In genomic region chr6:1392813-1393640, GRCh38 we compare ENCODE assay signal across 17 cellular contexts. TPM values are rescaled to one million over a fixed set of nuclear protein-coding genes. Genes with fewer than 3 reads are reported as not detected.
A peak's percentile ranks its signal among the peaks of the same experiment; 100 is the strongest.
DNase-seq lines count a peak whose midpoint lies in the region; ATAC-seq, FAIRE-seq and TF ChIP-seq lines count a peak whose summit lies in the region.
"Had no signal": no experiment of that assay in that cellular context is flagged by ENCODE, and none has a peak within 500 bp of the region (broad histone marks: within the 10 kb centered on the region; RNA-seq: fewer than 3 reads in every experiment).

No MANE protein-coding gene starts in this region.

- H3K4me1 ChIP-seq in SK-N-SH (ENCODE audit: control insufficient read depth in 1 of 2, insufficient read depth in 2 of 2, low read depth in 1 of 2, low read length in 1 of 2) (no peaks in the 10 kb centered on the region), endothelial cell of umbilical vein (ENCODE audit: control insufficient read depth, extremely low read depth, insufficient read depth, low read length) (no peaks in the 10 kb centered on the region), stomach (peaks cover 5 to 69% (median 52%) of the 10 kb centered on the region in 4 donors)
- H3K4me1 ChIP-seq: foreskin keratinocyte had no signal

- H3K4me3 ChIP-seq in SK-N-SH (ENCODE audit: low read depth in 2 of 2, low read length in 1 of 2) (no peak overlapping the region), endothelial cell of umbilical vein (replicated peaks in 1 of 3; ENCODE audit: insufficient read depth in 1 of 3, low read depth in 1 of 3, low read length in 3 of 3) (no peak overlapping the region), stomach (peak overlapping the region; percentile 56 to 61 (median 60))
- H3K4me3 ChIP-seq: mucosa of descending colon had no signal

- H3K27me3 Mint-ChIP-seq in activated T-helper 2 cell treated with anti-CD3 and anti-CD28 coated beads, Interferon-gamma antibody, Interleukin-2, Interleukin-4, amounts not matched to agents 10 μg/mL and 5 μg/mL and 100 μg/mL, durations not matched to agents 14 hours and 24 hours and 36 hours (ENCODE audit: low read depth) = peaks cover 74% of the 10 kb centered on the region

- no peak for TF ChIP-seq POLR2A in endothelial cell of umbilical vein (IDR thresholded peaks at IDR 0.05; ENCODE audit: low read depth, low read length)
- no peak for TF ChIP-seq POLR2A in stomach (IDR thresholded peaks at IDR 0.05)

- H3K9me3 ChIP-seq in SK-N-SH = no peaks in the 10 kb centered on the region
- H3K9me3 ChIP-seq in endothelial cell of umbilical vein (replicated peaks; ENCODE audit: control insufficient read depth, insufficient read depth, low read length) = no peaks in the 10 kb centered on the region
- H3K9me3 ChIP-seq in stomach = no peaks in the 10 kb centered on the region
- H3K9me3 ChIP-seq: mucosa of descending colon had no signal

- peaks cover 83% of the 10 kb centered on the region for H3K27me3 ChIP-seq in SK-N-SH (ENCODE audit: insufficient read depth)
- H3K27me3 ChIP-seq in endothelial cell of umbilical vein (ENCODE audit: control insufficient read depth in 2 of 2, insufficient read depth in 2 of 2, low read length in 2 of 2) = peaks cover 67 to 81% of the 10 kb centered on the region in 2 experiments
- peaks cover 6 to 100% (median 88%) of the 10 kb centered on the region in 3 donors for H3K27me3 ChIP-seq in stomach

- no peak for ATAC-seq in SK-N-SH treated with all-trans-retinoic acid at 6 μM for 48 hours
- no peak for ATAC-seq in GM18519 (IDR thresholded peaks at IDR 0.05; ENCODE audit: low FRiP score, unreplicated experiment)
- ATAC-seq: activated T-cell treated with anti-CD3 and anti-CD28 coated beads, Interleukin-2, amount 50 U/mL, for 4 hours; foreskin keratinocyte; mucosa of descending colon had no signal

- no peak overlapping the region for H3K4me3 Mint-ChIP-seq in activated T-helper 2 cell treated with anti-CD3 and anti-CD28 coated beads, Interferon-gamma antibody, Interleukin-2, Interleukin-4, amounts not matched to agents 10 μg/mL and 5 μg/mL and 100 μg/mL, durations not matched to agents 14 hours and 24 hours and 36 hours (ENCODE audit: low read depth)
- H3K4me3 Mint-ChIP-seq: activated B cell treated with CpG ODN at 0.5 μM for 24 hours; activated T-cell treated with anti-CD3 and anti-CD28 coated beads, Interleukin-2, amount 50 U/mL, for 4 hours; central memory CD8-positive, alpha-beta T cell had no signal

- H3K27ac Mint-ChIP-seq in activated T-helper 2 cell treated with anti-CD3 and anti-CD28 coated beads, Interferon-gamma antibody, Interleukin-2, Interleukin-4, amounts not matched to agents 10 μg/mL and 5 μg/mL and 100 μg/mL, durations not matched to agents 14 hours and 24 hours and 36 hours = no peak overlapping the region
- H3K27ac Mint-ChIP-seq: activated B cell treated with CpG ODN at 0.5 μM for 24 hours had no signal

- H3K9ac ChIP-seq in SK-N-SH (no peak overlapping the region), endothelial cell of umbilical vein (replicated peaks; ENCODE audit: extremely low read depth, insufficient read depth, low read length) (no peak overlapping the region)

- no peaks in the 10 kb centered on the region for H3K36me3 ChIP-seq in SK-N-SH (replicated peaks in 1 of 2; ENCODE audit: control insufficient read depth in 1 of 2, insufficient read depth in 2 of 2, low read length in 1 of 2)
- no peaks in the 10 kb centered on the region for H3K36me3 ChIP-seq in endothelial cell of umbilical vein (ENCODE audit: control insufficient read depth in 2 of 2, extremely low read depth in 1 of 2, insufficient read depth in 2 of 2, low read length in 2 of 2)
- H3K36me3 ChIP-seq in stomach = no peaks in the 10 kb centered on the region

- no peak for FAIRE-seq in endothelial cell of umbilical vein (lab: Jason Lieb, UNC)

- H3K79me2 ChIP-seq in SK-N-SH (ENCODE audit: insufficient read depth) (no peaks in the 10 kb centered on the region), endothelial cell of umbilical vein (ENCODE audit: control insufficient read depth, insufficient read depth, low read length) (no peaks in the 10 kb centered on the region)

- TF ChIP-seq CTCF in SK-N-SH (IDR thresholded peaks at IDR 0.05) = no peak
- TF ChIP-seq CTCF in endothelial cell of umbilical vein (IDR thresholded peaks at IDR 0.05; ENCODE audit: extremely low read depth in 1 of 2, insufficient read depth in 1 of 2, low read depth in 1 of 2, low read length in 2 of 2) = no peak
- no peak for TF ChIP-seq CTCF in stomach (IDR thresholded peaks at IDR 0.05)

- H3K4me2 ChIP-seq in SK-N-SH (peak overlapping the region; percentile 44; the same call in 1 of the 2 replicates), endothelial cell of umbilical vein (ENCODE audit: insufficient read depth, low read length) (no peak overlapping the region)

- no peaks in the 10 kb centered on the region for H3F3A ChIP-seq in SK-N-SH (replicated peaks; ENCODE audit: insufficient read depth)

- no peak overlapping the region for H3K27ac ChIP-seq in SK-N-SH (ENCODE audit: low read depth in 2 of 2, low read length in 1 of 2)
- no peak overlapping the region for H3K27ac ChIP-seq in endothelial cell of umbilical vein (ENCODE audit: insufficient read depth, low read depth, low read length)
- peak overlapping the region; percentile 69 to 90 (median 83) for H3K27ac ChIP-seq in stomach
- H3K27ac ChIP-seq: 22Rv1, foreskin keratinocyte had no signal

- dilution Hi-C loops in endothelial cell of umbilical vein (cut with MboI; ENCODE audit: extremely low pct_ligation_motif_present, low sequenced_read_pairs) = no loop called here

- CTCF ChIA-PET in SK-N-SH (lab: Yijun Ruan, JAX) (interaction anchor here (0.6 to 0.8 kb wide), 2 partner anchors 20 to 1171 kb away, joined by 3 read pairs; no protein-coding TSS in a partner anchor), endothelial cell of umbilical vein (lab: Charles Lee) (interaction anchor here (1.9 kb wide), 1 partner anchor 44 kb away, joined by 6 read pairs; no protein-coding TSS in a partner anchor)

- H3K9me2 ChIP-seq in SK-N-SH = no peaks in the 10 kb centered on the region

- H3K4me1 Mint-ChIP-seq in activated T-helper 2 cell treated with anti-CD3 and anti-CD28 coated beads, Interferon-gamma antibody, Interleukin-2, Interleukin-4, amounts not matched to agents 10 μg/mL and 5 μg/mL and 100 μg/mL, durations not matched to agents 14 hours and 24 hours and 36 hours (ENCODE audit: low read depth) = peaks cover 16% of the 10 kb centered on the region

- no peaks in the 10 kb centered on the region for H4K20me1 ChIP-seq in SK-N-SH (ENCODE audit: insufficient read depth)
- no peaks in the 10 kb centered on the region for H4K20me1 ChIP-seq in endothelial cell of umbilical vein (replicated peaks; ENCODE audit: control insufficient read depth, extremely low read depth, insufficient read depth, low read length)

- H3K9me1 ChIP-seq in endothelial cell of umbilical vein (replicated peaks; ENCODE audit: control insufficient read depth, extremely low read depth, insufficient read depth, low read length) = no peaks in the 10 kb centered on the region

- DNase-seq in SK-N-SH (no peak), endothelial cell of umbilical vein (ENCODE audit: low read depth, low spot score) (no peak), mesenteric fat pad (ENCODE audit: low spot score) (peak; percentile 81), stomach (peak; percentile 23)
- DNase-seq in activated T-helper 2 cell treated with anti-CD3 and anti-CD28 coated beads, Interferon-gamma antibody, Interleukin-2, Interleukin-4, amounts not matched to agents 10 μg/mL and 5 μg/mL and 100 μg/mL, durations not matched to agents 14 hours and 24 hours and 36 hours (ENCODE audit: low spot score) = no peak
- DNase-seq in activated effector memory CD4-positive, alpha-beta T cell treated with Interleukin-2 at 50 U/mL for 16 hours = no peak
- DNase-seq: activated B cell treated with CpG ODN at 0.5 μM for 24 hours; activated T-cell treated with anti-CD3 and anti-CD28 coated beads, Interleukin-2, amount 50 U/mL, for 4 hours; foreskin keratinocyte; mucosa of descending colon; NCI-H1105 treated with DMSO at 0.1 percent for 48 hours; NCI-H69; SHP77 treated with DMSO at 0.1 percent for 48 hours had no signal

- POLR2A ChIA-PET in SK-N-SH (lab: Yijun Ruan, JAX) (no interaction called here), endothelial cell of umbilical vein (lab: Charles Lee) (no interaction called here)

- no TSS peak for BruUV-seq in endothelial cell of umbilical vein (replicated peaks; lab: Mats Ljungman, UMichigan)

- H3K9me3 Mint-ChIP-seq in activated T-helper 2 cell treated with anti-CD3 and anti-CD28 coated beads, Interferon-gamma antibody, Interleukin-2, Interleukin-4, amounts not matched to agents 10 μg/mL and 5 μg/mL and 100 μg/mL, durations not matched to agents 14 hours and 24 hours and 36 hours = no peaks in the 10 kb centered on the region
- H3K9me3 Mint-ChIP-seq: activated B cell treated with CpG ODN at 0.5 μM for 24 hours; activated T-cell treated with anti-CD3 and anti-CD28 coated beads, Interleukin-2, amount 50 U/mL, for 4 hours; central memory CD8-positive, alpha-beta T cell had no signal

- intact Hi-C loops in endothelial cell of umbilical vein (cut with micrococcal nuclease) = no loop called here
- intact Hi-C loops in stomach (cut with DNase I; ENCODE audit: low total_unique reads) = no loop called here
- intact Hi-C loops in activated T-helper 2 cell treated with anti-CD3 and anti-CD28 coated beads, Interferon-gamma antibody, Interleukin-2, Interleukin-4, amounts not matched to agents 10 μg/mL and 5 μg/mL and 100 μg/mL, durations not matched to agents 14 hours and 24 hours and 36 hours (cut with micrococcal nuclease) = loop anchor here (1.0 to 10.0 kb wide), 4 partner anchors 8 to 1842 kb away; no protein-coding TSS in a partner anchor

- 31% methylated on average over 34 of the region's 74 CpGs for WGBS in SK-N-SH (ENCODE audit: low lambda C conversion rate)
- WGBS in stomach, 5 donors = 4 to 14% (median 6%) methylated on average over 59 to 74 of the region's 74 CpGs

- no peak for TF ChIP-seq RAD21 in SK-N-SH (IDR thresholded peaks at IDR 0.05; ENCODE audit: low read length)

- TF ChIP-seq EP300 in SK-N-SH (IDR thresholded peaks at IDR 0.05; ENCODE audit: borderline replicate concordance in 1 of 2, low read depth in 1 of 2, low read length in 1 of 2) (no peak), stomach (IDR thresholded peaks at IDR 0.05) (no peak)

- no peak overlapping the region for H2AFZ ChIP-seq in SK-N-SH (ENCODE audit: low read depth)
- H2AFZ ChIP-seq in endothelial cell of umbilical vein (ENCODE audit: low read depth, low read length) = no peak overlapping the region

- no peaks in the 10 kb centered on the region for H3K36me3 Mint-ChIP-seq in activated T-helper 2 cell treated with anti-CD3 and anti-CD28 coated beads, Interferon-gamma antibody, Interleukin-2, Interleukin-4, amounts not matched to agents 10 μg/mL and 5 μg/mL and 100 μg/mL, durations not matched to agents 14 hours and 24 hours and 36 hours (ENCODE audit: low read depth)

RNA-seq across cellular contexts. Expression of gene FOXF2, which starts 3.7 kb away (rescaled TPM):
- polyA plus RNA-seq in SK-N-SH (2012; rRNA removed) = not detected in 2 replicates
- not detected in 2 replicates for polyA plus RNA-seq in SK-N-SH (2012; cell fraction: cytosol; rRNA removed)
- not detected in 2 replicates for polyA plus RNA-seq in SK-N-SH (2012; cell fraction: nucleus; rRNA removed)
- total RNA-seq in endothelial cell of umbilical vein = not detected in 2 replicates
- polyA plus RNA-seq in endothelial cell of umbilical vein = not detected in 2 replicates
- polyA plus RNA-seq in endothelial cell of umbilical vein (2011; cell fraction: cytosol; rRNA removed) = not detected in 2 replicates
- not detected in 2 replicates for polyA plus RNA-seq in endothelial cell of umbilical vein (2011; cell fraction: nucleus; rRNA removed)
- not detected in 2 replicates for polyA plus RNA-seq in endothelial cell of umbilical vein (2012)
- not detected in 2 replicates for polyA minus RNA-seq in endothelial cell of umbilical vein
- polyA minus RNA-seq in endothelial cell of umbilical vein (2011; cell fraction: cytosol; rRNA and poly(A)+ RNA removed) = 25.9 TPM
- 0.19 TPM in 1 of 2 replicates, not detected in the other for polyA minus RNA-seq in endothelial cell of umbilical vein (2011; cell fraction: nucleus; rRNA and poly(A)+ RNA removed)
- 2.7 TPM for total RNA-seq in mesenteric fat pad
- total RNA-seq in stomach = 100 to 1,000 TPM in 1 of 5 donors, 10 to 100 TPM in 3, 1 to 10 TPM in 1; 9.6 to 104 (median 14.1) TPM
- polyA plus RNA-seq in stomach = 10 to 100 TPM; 17.7 to 32.2 (median 20.7) TPM
- not detected in 2 replicates for total RNA-seq in activated T-helper 2 cell treated with anti-CD3 and anti-CD28 coated beads, Interferon-gamma antibody, Interleukin-2, Interleukin-4, amounts not matched to agents 10 μg/mL and 5 μg/mL and 100 μg/mL, durations not matched to agents 14 hours and 24 hours and 36 hours
- total RNA-seq: activated B cell treated with CpG ODN at 0.5 μM for 24 hours had no signal

Comparison
In these comparisons a context has a peak if more than half of its experiments do, and no peak if none do; other contexts are left out.
1. DNase-seq: peak in mesenteric fat pad (single experiment) and stomach (single experiment); none in SK-N-SH (single experiment), endothelial cell of umbilical vein (single experiment), activated T-helper 2 cell treated with anti-CD3 and anti-CD28 coated beads, Interferon-gamma antibody, Interleukin-2, Interleukin-4, amounts not matched to agents 10 μg/mL and 5 μg/mL and 100 μg/mL, durations not matched to agents 14 hours and 24 hours and 36 hours (single experiment) and activated effector memory CD4-positive, alpha-beta T cell treated with Interleukin-2 at 50 U/mL for 16 hours (single experiment).
2. H3K27ac ChIP-seq: peak in stomach (5 of 5); none in SK-N-SH (0 of 2) and endothelial cell of umbilical vein (single experiment).
3. H3K4me3 ChIP-seq: peak in stomach (4 of 4); none in SK-N-SH (0 of 2) and endothelial cell of umbilical vein (0 of 3).